ENCODE assay signal across 8 cellular contexts in genomic region chr15:62346168-62346567, GRCh38.
"Had no signal": no experiment of that assay in that cellular context is flagged by ENCODE, and none has a peak within 500 bp of the region (broad histone marks: within the 10 kb centered on the region; RNA-seq: fewer than 3 reads in every experiment).

No MANE protein-coding gene starts in this region.

- FAIRE-seq: HepG2, HTR-8/SVneo had no signal

- H3K27ac Mint-ChIP-seq: IgD-negative memory B cell had no signal

- H3K27ac ChIP-seq: HL-60, KMS-11 had no signal

- H3K4me2 ChIP-seq: KMS-11 had no signal

- H3K4me3 Mint-ChIP-seq: IgD-negative memory B cell had no signal

- ATAC-seq: HepG2 had no signal

- DNase-seq: IMR-90, KBM-7, KG1 had no signal

- H3K36me3 Mint-ChIP-seq: IgD-negative memory B cell had no signal

- H3K9ac ChIP-seq: KMS-11 had no signal
